Comparison of ENCODE assay signal across 13 cellular contexts in the genomic region with DNA sequence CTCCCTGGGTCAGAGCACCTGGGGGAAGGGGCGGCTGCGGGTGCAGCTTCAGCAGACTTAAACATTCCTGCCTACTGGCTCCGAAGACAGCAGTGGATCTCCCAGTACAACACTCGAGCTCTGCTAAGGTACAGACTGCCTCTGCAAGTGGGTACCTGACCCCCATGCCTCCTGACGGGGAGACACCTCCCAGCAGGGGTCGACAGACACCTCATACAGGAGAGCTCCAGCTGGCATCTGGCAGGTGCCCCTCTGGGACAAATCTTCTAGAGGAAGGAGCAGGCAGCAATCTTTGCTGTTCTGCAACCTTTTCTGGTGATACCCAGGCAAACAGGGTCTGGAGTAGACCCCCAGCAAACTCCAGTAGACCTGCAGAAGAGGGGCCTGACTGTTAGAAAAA. TPM values are rescaled to one million over a fixed set of nuclear protein-coding genes. Genes with fewer than 3 reads are reported as not detected.
"Had no signal": no experiment of that assay in that cellular context is flagged by ENCODE, and none has a peak within 500 bp of the region (broad histone marks: within the 10 kb centered on the region; RNA-seq: fewer than 3 reads in every experiment).

No MANE protein-coding gene starts in this region.

RNA-seq across cellular contexts. Expression of a gene that starts 54.5 kb away (rescaled TPM):
- total RNA-seq: activated B cell treated with CpG ODN at 0.5 μM for 24 hours; activated CD4-positive, alpha-beta memory T cell treated with anti-CD3 and anti-CD28 coated beads for 36 hours; activated CD4-positive, alpha-beta memory T cell treated with anti-CD3 and anti-CD28 coated beads, Interleukin-2, amount 10 ng/mL, durations not matched to agents 7 days and 5 days; activated CD4-positive, alpha-beta T cell treated with anti-CD3 and anti-CD28 coated beads for 36 hours; activated CD4-positive, alpha-beta T cell treated with anti-CD3 and anti-CD28 coated beads, Interleukin-2, amount 10 ng/mL, durations not matched to agents 24 days and 14 days; activated CD4-positive, alpha-beta T cell treated with anti-CD3 and anti-CD28 coated beads, Interleukin-2, amount 10 ng/mL, durations not matched to agents 7 days and 5 days; activated CD8-positive, alpha-beta memory T cell treated with anti-CD3 and anti-CD28 coated beads for 36 hours; activated CD8-positive, alpha-beta memory T cell treated with anti-CD3 and anti-CD28 coated beads, Interleukin-2, amount 10 ng/mL, durations not matched to agents 7 days and 5 days; activated CD8-positive, alpha-beta T cell treated with anti-CD3 and anti-CD28 coated beads for 36 hours; activated CD8-positive, alpha-beta T cell treated with anti-CD3 and anti-CD28 coated beads, Interleukin-2, amount 10 ng/mL, durations not matched to agents 7 days and 5 days; T-helper 1 cell treated with Interleukin-12 subunit alpha and Interleukin-12 subunit beta and Interleukin-4 antibody, amounts not matched to agents 30 ng/mL and 1 ng/mL, for 36 hours; T-helper 17 cell; T-helper 2 cell treated with Interferon-gamma antibody and Interleukin-4, amounts not matched to agents 100 ng/mL and 5 ng/mL, for 36 hours had no signal
